In genomic region chr7:123844712-123845219, GRCh38 we compare ENCODE assay signal across 26 cellular contexts. TPM values are rescaled to one million over a fixed set of nuclear protein-coding genes. Genes with fewer than 3 reads are reported as not detected.
A peak's percentile ranks its signal among the peaks of the same experiment; 100 is the strongest.
DNase-seq lines count a peak whose midpoint lies in the region; ATAC-seq, FAIRE-seq and TF ChIP-seq lines count a peak whose summit lies in the region.
"Had no signal": no experiment of that assay in that cellular context is flagged by ENCODE, and none has a peak within 500 bp of the region (broad histone marks: within the 10 kb centered on the region; RNA-seq: fewer than 3 reads in every experiment).

Gene HYAL4 (plus strand): TSS chr7:123845169. CDS start chr7:123868274, 23,105 bp downstream.

- H3K9me3 Mint-ChIP-seq in Calu3 (ENCODE audit: low read depth, unreplicated experiment), result peaks cover 5% of the 10 kb centered on the region

- peak within 1 kb of the TSS; percentile 10 for H3K4me2 ChIP-seq in mammary epithelial cell (ENCODE audit: insufficient read depth, low read depth, low read length)
- H3K4me2 ChIP-seq in keratinocyte (ENCODE audit: control insufficient read depth, extremely low read depth, insufficient read depth, low read depth, low read length), result no peak within 1 kb of the TSS
- H3K4me2 ChIP-seq: SK-N-SH had no signal

- H3K4me3 ChIP-seq in mammary epithelial cell (replicated peaks in 1 of 3; ENCODE audit: insufficient read depth in 1 of 3, low read depth in 2 of 3, low read length in 3 of 3) (no peak within 1 kb of the TSS), keratinocyte (ENCODE audit: control insufficient read depth in 2 of 3, extremely low read depth in 1 of 3, insufficient read depth in 2 of 3, low read depth in 1 of 3, low read length in 3 of 3) (no peak within 1 kb of the TSS), psoas muscle (no peak within 1 kb of the TSS), right atrium auricular region (no peak within 1 kb of the TSS), brain microvascular endothelial cell (ENCODE audit: low read depth, low read length) (no peak within 1 kb of the TSS)
- H3K4me3 ChIP-seq: GM23248 had no signal

- H2AFZ ChIP-seq in mammary epithelial cell (ENCODE audit: low read depth, low read length) (peak within 1 kb of the TSS; percentile 64), keratinocyte (ENCODE audit: control insufficient read depth, low read length) (peak within 1 kb of the TSS; percentile 52)
- H2AFZ ChIP-seq: GM23248 had no signal

- no peaks in the 10 kb centered on the region for H3K9me1 ChIP-seq in keratinocyte (ENCODE audit: control insufficient read depth, extremely low read depth, insufficient read depth, low read length)

- dilution Hi-C loops in mammary epithelial cell (cut with HindIII; ENCODE audit: low sequenced_read_pairs) (no loop called here), keratinocyte (cut with MboI; ENCODE audit: extremely low pct_ligation_motif_present, low sequenced_read_pairs) (no loop called here)

- H3K27me3 Mint-ChIP-seq in Calu3 (ENCODE audit: unreplicated experiment), result no peaks in the 10 kb centered on the region
- H3K27me3 Mint-ChIP-seq: CD4-positive, CD25-positive, alpha-beta regulatory T cell had no signal

- FAIRE-seq in keratinocyte (lab: Jason Lieb, UNC), result no peak

- H3K27ac ChIP-seq in mammary epithelial cell (ENCODE audit: insufficient read depth, low read depth, low read length), result peak within 1 kb of the TSS; percentile 51
- H3K27ac ChIP-seq in keratinocyte (ENCODE audit: control insufficient read depth, insufficient read depth, low read length), result no peak within 1 kb of the TSS
- peak within 1 kb of the TSS; percentile 56 for H3K27ac ChIP-seq in psoas muscle
- H3K27ac ChIP-seq in right atrium auricular region, result no peak within 1 kb of the TSS
- H3K27ac ChIP-seq in brain microvascular endothelial cell, result no peak within 1 kb of the TSS
- H3K27ac ChIP-seq: GM23248 had no signal

- H3K36me3 ChIP-seq in mammary epithelial cell (ENCODE audit: insufficient read depth, low read length), result no peaks in the 10 kb centered on the region
- H3K36me3 ChIP-seq in keratinocyte (ENCODE audit: control insufficient read depth in 2 of 2, extremely low read depth in 1 of 2, insufficient read depth in 2 of 2, low read length in 2 of 2), result no peaks in the 10 kb centered on the region
- H3K36me3 ChIP-seq in psoas muscle (ENCODE audit: insufficient read depth in 1 of 2, low read depth in 1 of 2), result no peaks in the 10 kb centered on the region
- H3K36me3 ChIP-seq in right atrium auricular region, result no peaks in the 10 kb centered on the region
- H3K36me3 ChIP-seq in brain microvascular endothelial cell (replicated peaks), result no peaks in the 10 kb centered on the region

- peak within 1 kb of the TSS; percentile 55 for H3K27ac Mint-ChIP-seq in Calu3 (ENCODE audit: unreplicated experiment)
- H3K27ac Mint-ChIP-seq: CD4-positive, CD25-positive, alpha-beta regulatory T cell had no signal

- CTCF ChIA-PET in Calu3 (lab: Charles Lee), result interaction anchor here (0.6 to 1.2 kb wide), 3 partner anchors 46 to 718 kb away, joined by 3 to 6 read pairs (median 5); no protein-coding TSS in a partner anchor
- CTCF ChIA-PET in mammary epithelial cell (lab: Charles Lee; ENCODE audit: low non-redundant PET), result no interaction called here

- no TSS peak for BruUV-seq in Calu3 (replicated peaks; lab: Mats Ljungman, UMichigan)
- BruUV-seq in mammary epithelial cell (replicated peaks; lab: Mats Ljungman, UMichigan), result no TSS peak

- 90% methylated on average over 6 of the region's 11 CpGs for WGBS in mammary epithelial cell (ENCODE audit: low coverage, missing lambda C conversion rate)
- WGBS in psoas muscle, 3 donors, result 93 to 94% (median 93%) methylated on average over 11 of the region's 11 CpGs

- H3K9me3 ChIP-seq in mammary epithelial cell (replicated peaks; ENCODE audit: insufficient read depth, low read length) (no peaks in the 10 kb centered on the region), keratinocyte (ENCODE audit: control insufficient read depth, low read depth, low read length) (no peaks in the 10 kb centered on the region), psoas muscle (no peaks in the 10 kb centered on the region), right atrium auricular region (no peaks in the 10 kb centered on the region)
- H3K9me3 ChIP-seq: SK-N-SH had no signal

- peaks cover 5% of the 10 kb centered on the region for H3K36me3 Mint-ChIP-seq in Calu3 (ENCODE audit: insufficient read depth, unreplicated experiment)

- no peak within 1 kb of the TSS for H3K9ac ChIP-seq in mammary epithelial cell (ENCODE audit: insufficient read depth, low read length)
- H3K9ac ChIP-seq in keratinocyte (ENCODE audit: control insufficient read depth, extremely low read depth, insufficient read depth, low read length), result peak within 1 kb of the TSS; percentile 15
- H3K9ac ChIP-seq: GM23248, SK-N-SH had no signal

- H3K4me1 Mint-ChIP-seq in Calu3 (ENCODE audit: low read depth, unreplicated experiment), result peaks cover 35% of the 10 kb centered on the region
- H3K4me1 Mint-ChIP-seq: CD4-positive, CD25-positive, alpha-beta regulatory T cell had no signal

- TF ChIP-seq CTCF in Calu3 (IDR thresholded peaks at IDR 0.05; ENCODE audit: unreplicated experiment) (no peak), mammary epithelial cell (conservative IDR thresholded peaks at IDR 0.05 in 1 of 2, IDR thresholded peaks at IDR 0.05 in 1 of 2; ENCODE audit: extremely low read depth in 1 of 2, insufficient read depth in 1 of 2, low read depth in 1 of 2, low read length in 2 of 2) (no peak), keratinocyte (optimal IDR thresholded peaks at IDR 0.05 in 1 of 3, IDR thresholded peaks at IDR 0.05 in 1 of 3, conservative IDR thresholded peaks at IDR 0.05 in 1 of 3; ENCODE audit: extremely low read depth in 1 of 3, insufficient read depth in 2 of 3, low read length in 3 of 3) (no peak), psoas muscle (IDR thresholded peaks at IDR 0.05) (no peak), right atrium auricular region (IDR thresholded peaks at IDR 0.05) (no peak), brain microvascular endothelial cell (IDR thresholded peaks at IDR 0.05; ENCODE audit: low read depth, low read length, missing control alignments) (no peak)

- H3K27me3 ChIP-seq in mammary epithelial cell (ENCODE audit: insufficient read depth, low read length), result no peaks in the 10 kb centered on the region
- H3K27me3 ChIP-seq in keratinocyte (ENCODE audit: control insufficient read depth, extremely low read depth, insufficient read depth, low read length), result no peaks in the 10 kb centered on the region
- no peaks in the 10 kb centered on the region for H3K27me3 ChIP-seq in psoas muscle (ENCODE audit: insufficient read depth in 3 of 3, low read length in 2 of 3)
- H3K27me3 ChIP-seq in right atrium auricular region, result no peaks in the 10 kb centered on the region
- no peaks in the 10 kb centered on the region for H3K27me3 ChIP-seq in brain microvascular endothelial cell (replicated peaks)

- H3K79me2 ChIP-seq in mammary epithelial cell (ENCODE audit: insufficient read depth, low read length) (no peaks in the 10 kb centered on the region), keratinocyte (ENCODE audit: control insufficient read depth, insufficient read depth, low read length) (no peaks in the 10 kb centered on the region)

- peak within 1 kb of the TSS; percentile 49 for H3K4me3 Mint-ChIP-seq in Calu3 (ENCODE audit: low read depth, unreplicated experiment)
- H3K4me3 Mint-ChIP-seq: CD4-positive, CD25-positive, alpha-beta regulatory T cell had no signal

- peak; percentile 32 for DNase-seq in Calu3
- peak; percentile 22 for DNase-seq in mammary epithelial cell
- no peak for DNase-seq in keratinocyte (ENCODE audit: low read depth, low spot score)
- no peak for DNase-seq in psoas muscle
- no peak for DNase-seq in right atrium auricular region (ENCODE audit: low spot score)
- DNase-seq in NCI-H146 (lab: John Stamatoyannopoulos, UW), result no peak
- DNase-seq in GM19240 (ENCODE audit: insufficient read length, low spot score), result no peak
- DNase-seq in brain microvascular endothelial cell, result no peak
- DNase-seq: ACHN; CD4-positive, CD25-positive, alpha-beta regulatory T cell; COR-L47; DMS153; GDM1; GM23248; HCEC 1CT; Kasumi-1; MM.1S; NCI-H1092; NCI-H2081; NCI-H446 treated with DMSO at 0.1 percent for 48 hours; NCI-H69; NK-92 treated with Interleukin-12 subunit alpha and Interleukin-12 subunit beta, amount 100 ng/mL, for 24 hours; SHP77 treated with DMSO at 0.1 percent for 48 hours; SK-N-SH had no signal

- intact Hi-C loops in Calu3 (cut with micrococcal nuclease; ENCODE audit: unreplicated experiment) (loop anchor here (5.0 kb wide), 1 partner anchor 47 kb away; no protein-coding TSS in a partner anchor), mammary epithelial cell (cut with micrococcal nuclease) (no loop called here), psoas muscle (cut with DNase I) (no loop called here)

- H4K20me1 ChIP-seq in mammary epithelial cell (ENCODE audit: insufficient read depth, low read length), result no peaks in the 10 kb centered on the region
- H4K20me1 ChIP-seq in keratinocyte (ENCODE audit: control insufficient read depth, extremely low read depth, insufficient read depth, low read length), result no peaks in the 10 kb centered on the region

- H3K4me1 ChIP-seq in mammary epithelial cell (ENCODE audit: insufficient read depth, low read length) (peaks cover 24% of the 10 kb centered on the region), keratinocyte (ENCODE audit: control insufficient read depth, extremely low read depth, insufficient read depth, low read length) (peaks cover 16% of the 10 kb centered on the region), psoas muscle (no peaks in the 10 kb centered on the region), right atrium auricular region (no peaks in the 10 kb centered on the region)

- no peak for ATAC-seq in psoas muscle

- in situ Hi-C loops in mammary epithelial cell (cut with MboI; ENCODE audit: low sequenced_read_pairs in 2 of 2), result no loop called here
- in situ Hi-C loops in brain microvascular endothelial cell (cut with HindIII; ENCODE audit: low pct_ligation_motif_present, low sequenced_read_pairs), result no loop called here

RNA-seq across cellular contexts. Expression of gene HYAL4, which starts in this region (rescaled TPM):
- total RNA-seq in Calu3 (2022) (not detected in 2 replicates), mammary epithelial cell (1 to 10 TPM in 1 of 2 donors, under 1 TPM in 1; 0.45 to 2.2 TPM), psoas muscle (1 to 10 TPM in 3 of 4 donors, under 1 TPM in 1; 0.19 to 3.2 (median 2.4) TPM), right atrium auricular region (under 1 TPM in 1 of 2 donors, not detected in 1; 0.28 TPM)
- polyA plus RNA-seq in mammary epithelial cell (0.87 TPM), keratinocyte (0.25 to 0.39 TPM (median 0.26 TPM) in 3 replicates), psoas muscle (1 to 10 TPM in 1 of 3 donors, under 1 TPM in 1, not detected in 1; 0.13 to 1.7 TPM)
- polyA minus RNA-seq in mammary epithelial cell (2.8 TPM), keratinocyte (0.16 to 0.49 TPM in 2 of 3 replicates, not detected in the other)
- polyA plus RNA-seq in keratinocyte (2011; ENCODE audit: low read depth), result 0.44 TPM
- 0.06 and 0.19 TPM in 2 replicates for polyA plus RNA-seq in keratinocyte (2011; cell fraction: cytosol; rRNA removed)
- polyA plus RNA-seq in keratinocyte (2011; cell fraction: nucleus; rRNA removed), result 0.52 and 0.70 TPM in 2 replicates
- polyA plus RNA-seq in keratinocyte (2012; ENCODE audit: low replicate concordance), result 0.07 and 0.48 TPM in 2 replicates
- polyA minus RNA-seq in keratinocyte (2011; cell fraction: cytosol; rRNA and poly(A)+ RNA removed), result not detected
- polyA minus RNA-seq in keratinocyte (2011; cell fraction: nucleus; rRNA and poly(A)+ RNA removed), result 0.54 TPM in 1 of 2 replicates, not detected in the other
- total RNA-seq: CD4-positive, CD25-positive, alpha-beta regulatory T cell; GM23248; OCI-LY7; RPMI7951 had no signal
- polyA plus RNA-seq: CD4-positive, CD25-positive, alpha-beta regulatory T cell; GM23248; SK-N-SH had no signal

Comparison
In these comparisons a context has a peak if more than half of its experiments do, and no peak if none do; other contexts are left out.
1. Peak in DNase-seq in Calu3; RNA of the gene not detected or under 1 TPM.
2. H3K27ac ChIP-seq: peak in mammary epithelial cell (single experiment) and psoas muscle (single experiment); none in keratinocyte (single experiment), right atrium auricular region (0 of 2) and brain microvascular endothelial cell (single experiment).